In genomic region chr14:86065407-86065806, GRCh38 we compare ENCODE assay signal across 35 cellular contexts.
"Had no signal": no experiment of that assay in that cellular context is flagged by ENCODE, and none has a peak within 500 bp of the region (broad histone marks: within the 10 kb centered on the region; RNA-seq: fewer than 3 reads in every experiment).

No MANE protein-coding gene starts in this region.

- H3K9ac ChIP-seq: KMS-11 had no signal

- H3K36me3 ChIP-seq: MG63 had no signal

- H3K27ac ChIP-seq: KMS-11 had no signal

- H3K4me2 ChIP-seq: KMS-11 had no signal

- H3K4me3 ChIP-seq: MG63 had no signal

- H3K27me3 ChIP-seq: MG63 had no signal

- DNase-seq: Kasumi-1, MG63, MM.1S, MV-4-11, NCI-H1048, NCI-H1092, NCI-H1092 treated with DMSO at 0.1 percent for 48 hours, NCI-H1105, NCI-H1105 treated with DMSO at 0.1 percent for 48 hours, NCI-H1417, NCI-H1417 treated with DMSO at 0.1 percent for 48 hours, NCI-H1436, NCI-H1436 treated with DMSO at 0.1 percent for 48 hours, NCI-H146, NCI-H1694, NCI-H1694 treated with DMSO at 0.1 percent for 48 hours, NCI-H187, NCI-H187 treated with DMSO at 0.1 percent for 48 hours, NCI-H1930, NCI-H2029, NCI-H2029 treated with DMSO at 0.1 percent for 48 hours, NCI-H2081, NCI-H2081 treated with DMSO at 0.1 percent for 48 hours, NCI-H2171, NCI-H2171 treated with DMSO at 0.1 percent for 48 hours, NCI-H2227 treated with DMSO at 0.1 percent for 48 hours, NCI-H226, NCI-H345, NCI-H446, NCI-H446 treated with DMSO at 0.1 percent for 48 hours, NCI-H510A, NCI-H510A treated with DMSO at 0.1 percent for 48 hours, NCI-H524, NCI-H524 treated with DMSO at 0.1 percent for 48 hours had no signal

- H3K9me3 ChIP-seq: MG63 had no signal
